Comparison of ENCODE assay signal across 1 cellular context in genomic region chr2:53969285-53970094, GRCh38.
A peak's percentile ranks its signal among the peaks of the same experiment; 100 is the strongest.
TF ChIP-seq lines count a peak whose summit lies in the region.

No MANE protein-coding gene starts in this region.

TF ChIP-seq in GM12878, 131 proteins besides CTCF, POLR2A, EP300 and RAD21 (continued from another document):
- TF ChIP-seq SMAD5 (IDR thresholded peaks at IDR 0.05; ENCODE audit: low read depth) (no peak), STAT1 (conservative IDR thresholded peaks at IDR 0.05) (no peak), EED (IDR thresholded peaks at IDR 0.05; ENCODE audit: low read depth) (no peak), NR2F1 (conservative IDR thresholded peaks at IDR 0.05) (no peak), RUNX3 (IDR thresholded peaks at IDR 0.05; ENCODE audit: low read length) (no peak), CREB1 (IDR thresholded peaks at IDR 0.05; ENCODE audit: low read depth) (0 out of 2 replicates have a peak, but pooled peaks have one; percentile 18), BMI1 (IDR thresholded peaks at IDR 0.05; ENCODE audit: borderline replicate concordance) (no peak), EZH2 (IDR thresholded peaks at IDR 0.05; ENCODE audit: borderline replicate concordance, control insufficient read depth, low read depth, low read length) (no peak), ZNF217 (IDR thresholded peaks at IDR 0.05) (no peak), TCF3 (IDR thresholded peaks at IDR 0.05; ENCODE audit: borderline replicate concordance, insufficient read depth, low read depth, low read length) (no peak), SREBF1 (IDR thresholded peaks at IDR 0.05; ENCODE audit: low read length) (no peak), BACH1 (IDR thresholded peaks at IDR 0.05; ENCODE audit: borderline replicate concordance) (peak; percentile 77; the same call in 1 of the 2 replicates), POU2F2 (IDR thresholded peaks at IDR 0.05; ENCODE audit: borderline replicate concordance, low read depth, low read length) (no peak), ZBTB11 (CRISPR knock-in tag; IDR thresholded peaks at IDR 0.05) (no peak), KLF5 (IDR thresholded peaks at IDR 0.05; ENCODE audit: partially characterized antibody) (no peak), SREBF2 (IDR thresholded peaks at IDR 0.05; ENCODE audit: low read length) (no peak), RCOR1 (conservative IDR thresholded peaks at IDR 0.05; ENCODE audit: low read depth, low read length) (no peak), ZZZ3 (IDR thresholded peaks at IDR 0.05; ENCODE audit: control insufficient read depth, insufficient read length, low read depth) (no peak), PAX5 (IDR thresholded peaks at IDR 0.05; ENCODE audit: borderline replicate concordance, low read depth, low read length) (peak; percentile 22; the same call in 1 of the 2 replicates), MYC (IDR thresholded peaks at IDR 0.05; ENCODE audit: insufficient read depth, insufficient read length, insufficient replicate concordance, low read length, severe bottlenecking) (no peak), SRF (IDR thresholded peaks at IDR 0.05; ENCODE audit: low read depth in 2 of 2, low read length in 2 of 2) (no peak), CHD4 (IDR thresholded peaks at IDR 0.05) (no peak), HCFC1 (IDR thresholded peaks at IDR 0.05; ENCODE audit: low read length) (no peak), EGR1 (IDR thresholded peaks at IDR 0.05; ENCODE audit: borderline replicate concordance in 1 of 2, low read depth in 2 of 2, low read length in 2 of 2) (no peak), JUNB (IDR thresholded peaks at IDR 0.05) (peak; percentile 24), ZNF384 (IDR thresholded peaks at IDR 0.05; ENCODE audit: borderline replicate concordance, low read depth, low read length) (no peak)
- TF ChIP-seq, protein P1, sequence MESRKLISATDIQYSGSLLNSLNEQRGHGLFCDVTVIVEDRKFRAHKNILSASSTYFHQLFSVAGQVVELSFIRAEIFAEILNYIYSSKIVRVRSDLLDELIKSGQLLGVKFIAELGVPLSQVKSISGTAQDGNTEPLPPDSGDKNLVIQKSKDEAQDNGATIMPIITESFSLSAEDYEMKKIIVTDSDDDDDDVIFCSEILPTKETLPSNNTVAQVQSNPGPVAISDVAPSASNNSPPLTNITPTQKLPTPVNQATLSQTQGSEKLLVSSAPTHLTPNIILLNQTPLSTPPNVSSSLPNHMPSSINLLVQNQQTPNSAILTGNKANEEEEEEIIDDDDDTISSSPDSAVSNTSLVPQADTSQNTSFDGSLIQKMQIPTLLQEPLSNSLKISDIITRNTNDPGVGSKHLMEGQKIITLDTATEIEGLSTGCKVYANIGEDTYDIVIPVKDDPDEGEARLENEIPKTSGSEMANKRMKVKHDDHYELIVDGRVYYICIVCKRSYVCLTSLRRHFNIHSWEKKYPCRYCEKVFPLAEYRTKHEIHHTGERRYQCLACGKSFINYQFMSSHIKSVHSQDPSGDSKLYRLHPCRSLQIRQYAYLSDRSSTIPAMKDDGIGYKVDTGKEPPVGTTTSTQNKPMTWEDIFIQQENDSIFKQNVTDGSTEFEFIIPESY (IDR thresholded peaks at IDR 0.05): no peak
- TF ChIP-seq, protein P2, sequence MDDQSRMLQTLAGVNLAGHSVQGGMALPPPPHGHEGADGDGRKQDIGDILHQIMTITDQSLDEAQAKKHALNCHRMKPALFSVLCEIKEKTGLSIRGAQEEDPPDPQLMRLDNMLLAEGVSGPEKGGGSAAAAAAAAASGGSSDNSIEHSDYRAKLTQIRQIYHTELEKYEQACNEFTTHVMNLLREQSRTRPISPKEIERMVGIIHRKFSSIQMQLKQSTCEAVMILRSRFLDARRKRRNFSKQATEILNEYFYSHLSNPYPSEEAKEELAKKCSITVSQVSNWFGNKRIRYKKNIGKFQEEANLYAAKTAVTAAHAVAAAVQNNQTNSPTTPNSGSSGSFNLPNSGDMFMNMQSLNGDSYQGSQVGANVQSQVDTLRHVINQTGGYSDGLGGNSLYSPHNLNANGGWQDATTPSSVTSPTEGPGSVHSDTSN (IDR thresholded peaks at IDR 0.05; ENCODE audit: insufficient replicate concordance, low read depth, low read length): no peak
